In the genomic region with DNA sequence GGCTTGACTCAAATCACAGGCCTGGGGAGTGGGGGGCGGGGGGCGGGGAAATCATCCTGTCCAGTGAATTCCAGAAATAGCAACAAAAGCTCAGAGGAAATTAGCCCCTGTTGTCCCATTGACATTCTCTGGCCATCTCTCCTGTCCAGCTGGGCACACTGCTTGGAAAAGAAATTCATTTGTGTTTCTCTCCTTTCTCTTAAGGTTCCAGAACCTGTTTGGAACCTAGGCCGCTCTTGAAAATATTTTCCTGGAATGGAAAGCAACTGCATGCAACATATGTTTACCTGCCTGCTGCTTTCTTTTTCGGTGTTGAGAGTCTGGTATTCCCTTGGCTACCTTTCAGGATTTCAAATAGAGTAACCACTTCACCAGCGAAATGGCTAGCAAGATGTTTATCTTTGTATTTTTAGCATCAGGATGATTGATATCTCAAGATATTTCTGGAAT, we compare ENCODE assay signal across 9 cellular contexts.
DNase-seq lines count a peak whose midpoint lies in the region; ATAC-seq, FAIRE-seq and TF ChIP-seq lines count a peak whose summit lies in the region.
"Had no signal": no experiment of that assay in that cellular context is flagged by ENCODE, and none has a peak within 500 bp of the region (broad histone marks: within the 10 kb centered on the region; RNA-seq: fewer than 3 reads in every experiment).

No MANE protein-coding gene starts in this region.

- intact Hi-C loops in HepG2 (cut with micrococcal nuclease; ENCODE audit: unreplicated experiment), result no loop called here
- intact Hi-C loops in thyroid gland (cut with DNase I), result no loop called here

- ATAC-seq in HepG2 (no peak; the same call in 2 of the 3 replicates), GM19023 (IDR thresholded peaks at IDR 0.05; ENCODE audit: unreplicated experiment) (no peak)
- ATAC-seq: activated CD4-positive, CD25-positive, alpha-beta regulatory T cell treated with anti-CD3 and anti-CD28 coated beads, Interleukin-2, amount 50 U/mL, for 24 hours had no signal

- H3K9ac ChIP-seq in HepG2 (ENCODE audit: insufficient read depth, low read depth, low read length) (no peak overlapping the region), MM.1S (ENCODE audit: low read length) (no peak overlapping the region), mesendoderm (ENCODE audit: low read length) (no peak overlapping the region)

- H4K20me1 ChIP-seq in HepG2 (ENCODE audit: insufficient read depth, low read length) (peaks cover 95% of the 10 kb centered on the region), MM.1S (ENCODE audit: insufficient read depth, low read length) (no peaks in the 10 kb centered on the region)

- CTCF ChIA-PET in HepG2 (lab: Yijun Ruan, JAX; ENCODE audit: low intra/inter-chr PET ratio, low total read pairs), result no interaction called here

- H3K36me3 ChIP-seq in SJSA1, result peaks cover 13% of the 10 kb centered on the region; the same call in 1 of the 2 replicates
- peaks cover 17 to 85% of the 10 kb centered on the region in 2 experiments for H3K36me3 ChIP-seq in HepG2 (replicated peaks in 1 of 2; ENCODE audit: control insufficient read depth in 1 of 2, insufficient read depth in 2 of 2, low read length in 2 of 2)
- no peaks in the 10 kb centered on the region for H3K36me3 ChIP-seq in thyroid gland
- H3K36me3 ChIP-seq in MM.1S (replicated peaks; ENCODE audit: insufficient read depth, low read length), result no peaks in the 10 kb centered on the region
- H3K36me3 ChIP-seq in mesendoderm (ENCODE audit: control insufficient read depth, insufficient read depth, low read length), result no peaks in the 10 kb centered on the region

- TF ChIP-seq CTCF in HepG2 (CRISPR knock-in tag; IDR thresholded peaks at IDR 0.05), result no peak
- no peak for TF ChIP-seq CTCF in thyroid gland (IDR thresholded peaks at IDR 0.05)
- TF ChIP-seq CTCF in MM.1S (IDR thresholded peaks at IDR 0.05; ENCODE audit: low read length), result no peak

- H2BK120ac ChIP-seq in mesendoderm (ENCODE audit: low read depth, low read length), result no peak overlapping the region

- H3K79me2 ChIP-seq in HepG2 (ENCODE audit: insufficient read depth, low read length) (peaks cover 85% of the 10 kb centered on the region), MM.1S (ENCODE audit: low read length) (peaks cover 85% of the 10 kb centered on the region), mesendoderm (ENCODE audit: control insufficient read depth, insufficient read depth, low read length) (peaks cover 3% of the 10 kb centered on the region)

- H4K8ac ChIP-seq in mesendoderm (ENCODE audit: low read depth, low read length), result no peak overlapping the region

- no peak overlapping the region for H3K56ac ChIP-seq in mesendoderm (ENCODE audit: low read length)

- H3K9me2 ChIP-seq in MM.1S (replicated peaks; ENCODE audit: insufficient read depth, low read length), result no peaks in the 10 kb centered on the region

- no peak overlapping the region for H2AK5ac ChIP-seq in mesendoderm (ENCODE audit: low read length)

- WGBS in HepG2 (ENCODE audit: low lambda C conversion rate), result 96% methylated on average over 5 of the region's 5 CpGs
- 19 to 25% methylated on average over 5 of the region's 5 CpGs for WGBS in thyroid gland, 2 donors
- no CpG with 5 or more reads among the region's 5 CpGs for WGBS in mesendoderm (ENCODE audit: extremely low coverage, insufficient coverage, low lambda C conversion rate)

- H2AFZ ChIP-seq in HepG2 (ENCODE audit: low read length) (no peak overlapping the region), MM.1S (ENCODE audit: low read length) (no peak overlapping the region)

- H3K9me3 ChIP-seq in SJSA1 (replicated peaks), result no peaks in the 10 kb centered on the region
- H3K9me3 ChIP-seq in HepG2 (ENCODE audit: low read length), result no peaks in the 10 kb centered on the region
- H3K9me3 ChIP-seq in thyroid gland, result no peaks in the 10 kb centered on the region
- no peaks in the 10 kb centered on the region for H3K9me3 ChIP-seq in MM.1S (replicated peaks; ENCODE audit: insufficient read depth, low read length)

- BruUV-seq in HepG2 (replicated peaks; lab: Mats Ljungman, UMichigan), result no TSS peak

- TF ChIP-seq RAD21 in HepG2 (CRISPR knock-in tag; IDR thresholded peaks at IDR 0.05), result no peak

- peaks cover 5% of the 10 kb centered on the region for H3K79me1 ChIP-seq in mesendoderm (ENCODE audit: low read length)

- H3K18ac ChIP-seq in mesendoderm (ENCODE audit: low read length), result no peak overlapping the region

- in situ Hi-C loops in HepG2 (cut with HindIII; ENCODE audit: extremely low pct_ligation_motif_present, low pct_unique_long_range_greater_than_20kb), result no loop called here

- FAIRE-seq in HepG2 (lab: Jason Lieb, UNC), result no peak

- TF ChIP-seq EP300 in HepG2 (IDR thresholded peaks at IDR 0.05; ENCODE audit: low read depth in 2 of 2, low read length in 2 of 2), result no peak
- TF ChIP-seq EP300 in HepG2 (CRISPR knock-in tag; IDR thresholded peaks at IDR 0.05; ENCODE audit: borderline replicate concordance), result no peak

- POLR2A ChIA-PET in HepG2 (lab: Yijun Ruan, JAX), result no interaction called here

- H3K4me1 ChIP-seq in SJSA1 (replicated peaks) (peaks cover 50% of the 10 kb centered on the region), HepG2 (ENCODE audit: insufficient read depth, low read length) (peaks cover 64% of the 10 kb centered on the region), thyroid gland (peaks cover 29 to 52% of the 10 kb centered on the region in 2 donors), MM.1S (ENCODE audit: low read length) (peaks cover 20% of the 10 kb centered on the region), mesendoderm (ENCODE audit: control insufficient read depth, low read depth, low read length) (no peaks in the 10 kb centered on the region)

- H3K23ac ChIP-seq in mesendoderm (ENCODE audit: low read length), result no peak overlapping the region

- H3K4me2 ChIP-seq in HepG2 (ENCODE audit: low read depth, low read length) (no peak overlapping the region), MM.1S (ENCODE audit: low read depth, low read length) (no peak overlapping the region), mesendoderm (ENCODE audit: low read length) (no peak overlapping the region)

- DNase-seq in NCI-H345 (lab: John Stamatoyannopoulos, UW), result peak; percentile 13
- DNase-seq in NCI-H345 treated with DMSO at 0.1 percent for 48 hours (lab: John Stamatoyannopoulos, UW; ENCODE audit: unreplicated experiment), result no peak
- peak in 1 of 2 experiments; percentile 29 for DNase-seq in SJSA1 (ENCODE audit: low read depth in 1 of 2, low spot score in 2 of 2)
- DNase-seq in HepG2 (ENCODE audit: low spot score), result no peak
- DNase-seq in thyroid gland, result peak in 1 of 2 donors; percentile 25
- DNase-seq in MM.1S, result no peak
- DNase-seq in mesendoderm, result no peak

- H3K27me3 ChIP-seq in SJSA1 (replicated peaks), result no peaks in the 10 kb centered on the region
- H3K27me3 ChIP-seq in HepG2 (ENCODE audit: control insufficient read depth in 1 of 2, insufficient read depth in 2 of 2, low read length in 2 of 2), result no peaks in the 10 kb centered on the region
- H3K27me3 ChIP-seq in thyroid gland, result no peaks in the 10 kb centered on the region
- H3K27me3 ChIP-seq in MM.1S (replicated peaks; ENCODE audit: insufficient read depth, low read length), result no peaks in the 10 kb centered on the region
- H3K27me3 ChIP-seq in mesendoderm (ENCODE audit: insufficient read depth, low read length, poor library complexity), result no peaks in the 10 kb centered on the region

- TF ChIP-seq POLR2A in HepG2 (IDR thresholded peaks at IDR 0.05; ENCODE audit: insufficient read depth in 1 of 2, low read depth in 2 of 2, low read length in 2 of 2), result no peak
- TF ChIP-seq POLR2A in thyroid gland (IDR thresholded peaks at IDR 0.05), result no peak

- H3F3A ChIP-seq in MM.1S (ENCODE audit: insufficient read depth, low read length), result 0 out of 2 replicates have a peak, but pooled peaks cover 3% of the 10 kb centered on the region

- H4K5ac ChIP-seq in mesendoderm (ENCODE audit: low read length), result no peak overlapping the region

- no peak overlapping the region for H3K4me3 ChIP-seq in SJSA1
- no peak overlapping the region for H3K4me3 ChIP-seq in HepG2 (replicated peaks in 1 of 3; ENCODE audit: insufficient read depth in 1 of 3, low read depth in 2 of 3, low read length in 3 of 3)
- H3K4me3 ChIP-seq in thyroid gland (replicated peaks in 1 of 3), result no peak overlapping the region
- no peak overlapping the region for H3K4me3 ChIP-seq in MM.1S (ENCODE audit: low read length)
- H3K4me3 ChIP-seq in mesendoderm (ENCODE audit: low read length), result no peak overlapping the region

- no peak overlapping the region for H2BK15ac ChIP-seq in mesendoderm (replicated peaks; ENCODE audit: low read depth)

- no peak overlapping the region for H2BK5ac ChIP-seq in mesendoderm (ENCODE audit: low read length)

- no peak overlapping the region for H3K4ac ChIP-seq in mesendoderm (ENCODE audit: low read depth, low read length)

- H3K27ac ChIP-seq in SJSA1 (peak overlapping the region; percentile 69), HepG2 (ENCODE audit: extremely low read length, insufficient read depth, low read length) (peak overlapping the region; percentile 5), thyroid gland (peak overlapping the region; percentile 34 to 67 (median 67)), MM.1S (ENCODE audit: low read length) (no peak overlapping the region), mesendoderm (ENCODE audit: low read depth, low read length) (no peak overlapping the region)

TF ChIP-seq in HepG2, 621 proteins besides CTCF, POLR2A, EP300 and RAD21:
- peak; percentile 83 for TF ChIP-seq RBM22 (optimal IDR thresholded peaks at IDR 0.05; ENCODE audit: low read length)
- 0 out of 2 replicates have a peak, but pooled peaks have one; percentile 30 for TF ChIP-seq POLR2AphosphoS2 (IDR thresholded peaks at IDR 0.05; ENCODE audit: low read depth, low read length)
- TF ChIP-seq JUN (CRISPR knock-in tag; IDR thresholded peaks at IDR 0.05), result no peak
TF ChIP-seq in HepG2: peak in this region for 2.

Comparison
In these comparisons a context has a peak if more than half of its experiments do, and no peak if none do; other contexts are left out.
1. H3K27ac ChIP-seq: peak in SJSA1 (single experiment), HepG2 (single experiment) and thyroid gland (3 of 3); none in MM.1S (single experiment) and mesendoderm (single experiment).